Comparison of ENCODE assay signal across 1 cellular context in the genomic region with DNA sequence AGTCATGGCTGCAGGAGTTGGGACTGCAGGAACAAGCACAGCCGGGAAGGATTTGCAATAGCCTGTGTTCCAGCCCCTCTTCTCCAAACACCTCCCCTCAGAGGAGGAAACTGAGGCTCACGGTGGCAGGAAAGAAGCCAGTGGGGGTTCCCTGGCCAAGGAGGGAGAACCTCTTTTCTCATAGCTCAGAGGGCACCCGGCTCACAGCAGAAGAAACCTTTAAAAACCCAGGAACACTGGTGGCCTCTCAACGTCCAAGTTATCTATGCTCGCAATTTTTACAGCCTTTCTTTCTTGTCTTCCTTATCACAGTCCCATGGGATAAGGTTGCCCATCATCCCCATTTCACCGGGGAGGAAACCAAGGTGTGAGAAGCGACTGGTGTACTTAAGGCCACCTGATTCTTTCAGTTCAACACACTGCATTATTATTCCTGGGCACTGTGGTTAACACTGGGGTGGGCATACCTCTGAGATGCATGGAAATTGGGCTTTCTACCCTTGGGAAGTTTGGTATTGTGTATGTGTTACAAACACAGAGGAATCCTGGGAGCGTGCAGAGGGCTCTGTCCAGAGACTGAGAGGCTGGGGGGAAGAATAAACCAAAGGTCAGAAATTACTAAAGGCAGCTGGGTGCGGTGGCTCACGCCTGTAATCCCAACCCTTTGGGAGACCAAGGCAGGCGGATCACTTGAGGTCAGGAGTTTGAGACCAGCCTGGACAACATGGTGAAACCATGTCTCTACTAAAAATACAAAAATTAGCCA.
TF ChIP-seq lines count a peak whose summit lies in the region.

No MANE protein-coding gene starts in this region.

TF ChIP-seq in HepG2, 621 proteins besides CTCF, POLR2A, EP300 and RAD21 (continued from another document and continues in another):
- TF ChIP-seq, protein P1, sequence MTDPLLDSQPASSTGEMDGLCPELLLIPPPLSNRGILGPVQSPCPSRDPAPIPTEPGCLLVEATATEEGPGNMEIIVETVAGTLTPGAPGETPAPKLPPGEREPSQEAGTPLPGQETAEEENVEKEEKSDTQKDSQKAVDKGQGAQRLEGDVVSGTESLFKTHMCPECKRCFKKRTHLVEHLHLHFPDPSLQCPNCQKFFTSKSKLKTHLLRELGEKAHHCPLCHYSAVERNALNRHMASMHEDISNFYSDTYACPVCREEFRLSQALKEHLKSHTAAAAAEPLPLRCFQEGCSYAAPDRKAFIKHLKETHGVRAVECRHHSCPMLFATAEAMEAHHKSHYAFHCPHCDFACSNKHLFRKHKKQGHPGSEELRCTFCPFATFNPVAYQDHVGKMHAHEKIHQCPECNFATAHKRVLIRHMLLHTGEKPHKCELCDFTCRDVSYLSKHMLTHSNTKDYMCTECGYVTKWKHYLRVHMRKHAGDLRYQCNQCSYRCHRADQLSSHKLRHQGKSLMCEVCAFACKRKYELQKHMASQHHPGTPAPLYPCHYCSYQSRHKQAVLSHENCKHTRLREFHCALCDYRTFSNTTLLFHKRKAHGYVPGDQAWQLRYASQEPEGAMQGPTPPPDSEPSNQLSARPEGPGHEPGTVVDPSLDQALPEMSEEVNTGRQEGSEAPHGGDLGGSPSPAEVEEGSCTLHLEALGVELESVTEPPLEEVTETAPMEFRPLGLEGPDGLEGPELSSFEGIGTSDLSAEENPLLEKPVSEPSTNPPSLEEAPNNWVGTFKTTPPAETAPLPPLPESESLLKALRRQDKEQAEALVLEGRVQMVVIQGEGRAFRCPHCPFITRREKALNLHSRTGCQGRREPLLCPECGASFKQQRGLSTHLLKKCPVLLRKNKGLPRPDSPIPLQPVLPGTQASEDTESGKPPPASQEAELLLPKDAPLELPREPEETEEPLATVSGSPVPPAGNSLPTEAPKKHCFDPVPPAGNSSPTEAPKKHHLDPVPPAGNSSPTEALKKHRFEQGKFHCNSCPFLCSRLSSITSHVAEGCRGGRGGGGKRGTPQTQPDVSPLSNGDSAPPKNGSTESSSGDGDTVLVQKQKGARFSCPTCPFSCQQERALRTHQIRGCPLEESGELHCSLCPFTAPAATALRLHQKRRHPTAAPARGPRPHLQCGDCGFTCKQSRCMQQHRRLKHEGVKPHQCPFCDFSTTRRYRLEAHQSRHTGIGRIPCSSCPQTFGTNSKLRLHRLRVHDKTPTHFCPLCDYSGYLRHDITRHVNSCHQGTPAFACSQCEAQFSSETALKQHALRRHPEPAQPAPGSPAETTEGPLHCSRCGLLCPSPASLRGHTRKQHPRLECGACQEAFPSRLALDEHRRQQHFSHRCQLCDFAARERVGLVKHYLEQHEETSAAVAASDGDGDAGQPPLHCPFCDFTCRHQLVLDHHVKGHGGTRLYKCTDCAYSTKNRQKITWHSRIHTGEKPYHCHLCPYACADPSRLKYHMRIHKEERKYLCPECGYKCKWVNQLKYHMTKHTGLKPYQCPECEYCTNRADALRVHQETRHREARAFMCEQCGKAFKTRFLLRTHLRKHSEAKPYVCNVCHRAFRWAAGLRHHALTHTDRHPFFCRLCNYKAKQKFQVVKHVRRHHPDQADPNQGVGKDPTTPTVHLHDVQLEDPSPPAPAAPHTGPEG (CRISPR knock-in tag; IDR thresholded peaks at IDR 0.05) = no peak
- no peak for TF ChIP-seq MTA3 (CRISPR knock-in tag; IDR thresholded peaks at IDR 0.05)
- no peak; the same call in 1 of the 2 replicates for TF ChIP-seq ZFX (CRISPR knock-in tag; IDR thresholded peaks at IDR 0.05; ENCODE audit: low read depth)
- TF ChIP-seq, protein P2, sequence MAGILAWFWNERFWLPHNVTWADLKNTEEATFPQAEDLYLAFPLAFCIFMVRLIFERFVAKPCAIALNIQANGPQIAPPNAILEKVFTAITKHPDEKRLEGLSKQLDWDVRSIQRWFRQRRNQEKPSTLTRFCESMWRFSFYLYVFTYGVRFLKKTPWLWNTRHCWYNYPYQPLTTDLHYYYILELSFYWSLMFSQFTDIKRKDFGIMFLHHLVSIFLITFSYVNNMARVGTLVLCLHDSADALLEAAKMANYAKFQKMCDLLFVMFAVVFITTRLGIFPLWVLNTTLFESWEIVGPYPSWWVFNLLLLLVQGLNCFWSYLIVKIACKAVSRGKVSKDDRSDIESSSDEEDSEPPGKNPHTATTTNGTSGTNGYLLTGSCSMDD (CRISPR knock-in tag; IDR thresholded peaks at IDR 0.05) = no peak
- no peak for TF ChIP-seq PAWR (CRISPR knock-in tag; IDR thresholded peaks at IDR 0.05; ENCODE audit: borderline replicate concordance)
- TF ChIP-seq TCF7 (IDR thresholded peaks at IDR 0.05; ENCODE audit: low read depth) = no peak
- peak; percentile 14 for TF ChIP-seq CBX1 (IDR thresholded peaks at IDR 0.05; ENCODE audit: low read depth)
- no peak for TF ChIP-seq MBNL3 (CRISPR knock-in tag; conservative IDR thresholded peaks at IDR 0.05)
- no peak for TF ChIP-seq MAF1 (CRISPR knock-in tag; IDR thresholded peaks at IDR 0.05; ENCODE audit: borderline replicate concordance)
- no peak for TF ChIP-seq TSC22D2 (CRISPR knock-in tag; IDR thresholded peaks at IDR 0.05; ENCODE audit: borderline replicate concordance)
- TF ChIP-seq NFE2L1 (CRISPR knock-in tag; IDR thresholded peaks at IDR 0.05; ENCODE audit: borderline replicate concordance) = no peak
- TF ChIP-seq ONECUT2 (CRISPR knock-in tag; IDR thresholded peaks at IDR 0.05) = no peak
- TF ChIP-seq, protein P3, sequence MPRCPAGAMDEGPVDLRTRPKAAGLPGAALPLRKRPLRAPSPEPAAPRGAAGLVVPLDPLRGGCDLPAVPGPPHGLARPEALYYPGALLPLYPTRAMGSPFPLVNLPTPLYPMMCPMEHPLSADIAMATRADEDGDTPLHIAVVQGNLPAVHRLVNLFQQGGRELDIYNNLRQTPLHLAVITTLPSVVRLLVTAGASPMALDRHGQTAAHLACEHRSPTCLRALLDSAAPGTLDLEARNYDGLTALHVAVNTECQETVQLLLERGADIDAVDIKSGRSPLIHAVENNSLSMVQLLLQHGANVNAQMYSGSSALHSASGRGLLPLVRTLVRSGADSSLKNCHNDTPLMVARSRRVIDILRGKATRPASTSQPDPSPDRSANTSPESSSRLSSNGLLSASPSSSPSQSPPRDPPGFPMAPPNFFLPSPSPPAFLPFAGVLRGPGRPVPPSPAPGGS (CRISPR knock-in tag; IDR thresholded peaks at IDR 0.05) = peak; percentile 58; the same call in 1 of the 2 replicates
- TF ChIP-seq FOXM1 (CRISPR knock-in tag; IDR thresholded peaks at IDR 0.05) = no peak
- TF ChIP-seq LCORL (IDR thresholded peaks at IDR 0.05) = no peak
- peak; percentile 17; the same call in 1 of the 2 replicates for TF ChIP-seq LCORL (CRISPR knock-in tag; IDR thresholded peaks at IDR 0.05)
- TF ChIP-seq, protein P4, sequence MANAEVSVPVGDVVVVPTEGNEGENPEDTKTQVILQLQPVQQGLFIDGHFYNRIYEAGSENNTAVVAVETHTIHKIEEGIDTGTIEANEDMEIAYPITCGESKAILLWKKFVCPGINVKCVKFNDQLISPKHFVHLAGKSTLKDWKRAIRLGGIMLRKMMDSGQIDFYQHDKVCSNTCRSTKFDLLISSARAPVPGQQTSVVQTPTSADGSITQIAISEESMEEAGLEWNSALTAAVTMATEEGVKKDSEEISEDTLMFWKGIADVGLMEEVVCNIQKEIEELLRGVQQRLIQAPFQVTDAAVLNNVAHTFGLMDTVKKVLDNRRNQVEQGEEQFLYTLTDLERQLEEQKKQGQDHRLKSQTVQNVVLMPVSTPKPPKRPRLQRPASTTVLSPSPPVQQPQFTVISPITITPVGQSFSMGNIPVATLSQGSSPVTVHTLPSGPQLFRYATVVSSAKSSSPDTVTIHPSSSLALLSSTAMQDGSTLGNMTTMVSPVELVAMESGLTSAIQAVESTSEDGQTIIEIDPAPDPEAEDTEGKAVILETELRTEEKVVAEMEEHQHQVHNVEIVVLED (CRISPR knock-in tag; IDR thresholded peaks at IDR 0.05; ENCODE audit: borderline replicate concordance) = no peak; the same call in 1 of the 2 replicates
- TF ChIP-seq, protein P5, sequence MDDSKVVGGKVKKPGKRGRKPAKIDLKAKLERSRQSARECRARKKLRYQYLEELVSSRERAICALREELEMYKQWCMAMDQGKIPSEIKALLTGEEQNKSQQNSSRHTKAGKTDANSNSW (CRISPR knock-in tag; IDR thresholded peaks at IDR 0.05; ENCODE audit: borderline replicate concordance) = no peak
- TF ChIP-seq, protein P6, sequence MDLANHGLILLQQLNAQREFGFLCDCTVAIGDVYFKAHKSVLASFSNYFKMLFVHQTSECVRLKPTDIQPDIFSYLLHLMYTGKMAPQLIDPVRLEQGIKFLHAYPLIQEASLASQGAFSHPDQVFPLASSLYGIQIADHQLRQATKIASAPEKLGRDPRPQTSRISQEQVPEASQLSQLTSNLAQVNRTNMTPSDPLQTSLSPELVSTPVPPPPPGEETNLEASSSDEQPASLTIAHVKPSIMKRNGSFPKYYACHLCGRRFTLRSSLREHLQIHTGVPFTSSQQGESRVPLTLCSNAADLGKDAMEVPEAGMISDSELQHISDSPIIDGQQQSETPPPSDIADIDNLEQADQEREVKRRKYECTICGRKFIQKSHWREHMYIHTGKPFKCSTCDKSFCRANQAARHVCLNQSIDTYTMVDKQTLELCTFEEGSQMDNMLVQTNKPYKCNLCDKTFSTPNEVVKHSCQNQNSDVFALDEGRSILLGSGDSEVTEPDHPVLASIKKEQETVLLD (CRISPR knock-in tag; IDR thresholded peaks at IDR 0.05; ENCODE audit: low read depth) = no peak
- no peak for TF ChIP-seq ZNF282 (IDR thresholded peaks at IDR 0.05; ENCODE audit: partially characterized antibody)
- TF ChIP-seq, protein P7, sequence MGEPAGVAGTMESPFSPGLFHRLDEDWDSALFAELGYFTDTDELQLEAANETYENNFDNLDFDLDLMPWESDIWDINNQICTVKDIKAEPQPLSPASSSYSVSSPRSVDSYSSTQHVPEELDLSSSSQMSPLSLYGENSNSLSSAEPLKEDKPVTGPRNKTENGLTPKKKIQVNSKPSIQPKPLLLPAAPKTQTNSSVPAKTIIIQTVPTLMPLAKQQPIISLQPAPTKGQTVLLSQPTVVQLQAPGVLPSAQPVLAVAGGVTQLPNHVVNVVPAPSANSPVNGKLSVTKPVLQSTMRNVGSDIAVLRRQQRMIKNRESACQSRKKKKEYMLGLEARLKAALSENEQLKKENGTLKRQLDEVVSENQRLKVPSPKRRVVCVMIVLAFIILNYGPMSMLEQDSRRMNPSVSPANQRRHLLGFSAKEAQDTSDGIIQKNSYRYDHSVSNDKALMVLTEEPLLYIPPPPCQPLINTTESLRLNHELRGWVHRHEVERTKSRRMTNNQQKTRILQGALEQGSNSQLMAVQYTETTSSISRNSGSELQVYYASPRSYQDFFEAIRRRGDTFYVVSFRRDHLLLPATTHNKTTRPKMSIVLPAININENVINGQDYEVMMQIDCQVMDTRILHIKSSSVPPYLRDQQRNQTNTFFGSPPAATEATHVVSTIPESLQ (CRISPR knock-in tag; conservative IDR thresholded peaks at IDR 0.05) = no peak
- TF ChIP-seq ZNF496 (CRISPR knock-in tag; IDR thresholded peaks at IDR 0.05; ENCODE audit: insufficient replicate concordance) = no peak
- no peak for TF ChIP-seq KDM5B (CRISPR knock-in tag; IDR thresholded peaks at IDR 0.05; ENCODE audit: borderline replicate concordance)
- no peak; the same call in 1 of the 2 replicates for TF ChIP-seq ZNF34 (CRISPR knock-in tag; IDR thresholded peaks at IDR 0.05; ENCODE audit: borderline replicate concordance)
- TF ChIP-seq RARA (CRISPR knock-in tag; IDR thresholded peaks at IDR 0.05) = 0 out of 2 replicates have a peak, but pooled peaks have one; percentile 18
- no peak for TF ChIP-seq U2AF1 (optimal IDR thresholded peaks at IDR 0.05; ENCODE audit: low read depth, low read length)
- TF ChIP-seq, protein P8, sequence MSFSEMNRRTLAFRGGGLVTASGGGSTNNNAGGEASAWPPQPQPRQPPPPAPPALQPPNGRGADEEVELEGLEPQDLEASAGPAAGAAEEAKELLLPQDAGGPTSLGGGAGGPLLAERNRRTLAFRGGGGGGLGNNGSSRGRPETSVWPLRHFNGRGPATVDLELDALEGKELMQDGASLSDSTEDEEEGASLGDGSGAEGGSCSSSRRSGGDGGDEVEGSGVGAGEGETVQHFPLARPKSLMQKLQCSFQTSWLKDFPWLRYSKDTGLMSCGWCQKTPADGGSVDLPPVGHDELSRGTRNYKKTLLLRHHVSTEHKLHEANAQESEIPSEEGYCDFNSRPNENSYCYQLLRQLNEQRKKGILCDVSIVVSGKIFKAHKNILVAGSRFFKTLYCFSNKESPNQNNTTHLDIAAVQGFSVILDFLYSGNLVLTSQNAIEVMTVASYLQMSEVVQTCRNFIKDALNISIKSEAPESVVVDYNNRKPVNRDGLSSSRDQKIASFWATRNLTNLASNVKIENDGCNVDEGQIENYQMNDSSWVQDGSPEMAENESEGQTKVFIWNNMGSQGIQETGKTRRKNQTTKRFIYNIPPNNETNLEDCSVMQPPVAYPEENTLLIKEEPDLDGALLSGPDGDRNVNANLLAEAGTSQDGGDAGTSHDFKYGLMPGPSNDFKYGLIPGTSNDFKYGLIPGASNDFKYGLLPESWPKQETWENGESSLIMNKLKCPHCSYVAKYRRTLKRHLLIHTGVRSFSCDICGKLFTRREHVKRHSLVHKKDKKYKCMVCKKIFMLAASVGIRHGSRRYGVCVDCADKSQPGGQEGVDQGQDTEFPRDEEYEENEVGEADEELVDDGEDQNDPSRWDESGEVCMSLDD (CRISPR knock-in tag; IDR thresholded peaks at IDR 0.05; ENCODE audit: borderline replicate concordance) = no peak
- no peak for TF ChIP-seq CAMTA2 (CRISPR knock-in tag; IDR thresholded peaks at IDR 0.05; ENCODE audit: borderline replicate concordance)
- TF ChIP-seq, protein P9, sequence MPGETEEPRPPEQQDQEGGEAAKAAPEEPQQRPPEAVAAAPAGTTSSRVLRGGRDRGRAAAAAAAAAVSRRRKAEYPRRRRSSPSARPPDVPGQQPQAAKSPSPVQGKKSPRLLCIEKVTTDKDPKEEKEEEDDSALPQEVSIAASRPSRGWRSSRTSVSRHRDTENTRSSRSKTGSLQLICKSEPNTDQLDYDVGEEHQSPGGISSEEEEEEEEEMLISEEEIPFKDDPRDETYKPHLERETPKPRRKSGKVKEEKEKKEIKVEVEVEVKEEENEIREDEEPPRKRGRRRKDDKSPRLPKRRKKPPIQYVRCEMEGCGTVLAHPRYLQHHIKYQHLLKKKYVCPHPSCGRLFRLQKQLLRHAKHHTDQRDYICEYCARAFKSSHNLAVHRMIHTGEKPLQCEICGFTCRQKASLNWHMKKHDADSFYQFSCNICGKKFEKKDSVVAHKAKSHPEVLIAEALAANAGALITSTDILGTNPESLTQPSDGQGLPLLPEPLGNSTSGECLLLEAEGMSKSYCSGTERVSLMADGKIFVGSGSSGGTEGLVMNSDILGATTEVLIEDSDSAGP (CRISPR knock-in tag; IDR thresholded peaks at IDR 0.05; ENCODE audit: borderline replicate concordance) = no peak
- TF ChIP-seq, protein P10, sequence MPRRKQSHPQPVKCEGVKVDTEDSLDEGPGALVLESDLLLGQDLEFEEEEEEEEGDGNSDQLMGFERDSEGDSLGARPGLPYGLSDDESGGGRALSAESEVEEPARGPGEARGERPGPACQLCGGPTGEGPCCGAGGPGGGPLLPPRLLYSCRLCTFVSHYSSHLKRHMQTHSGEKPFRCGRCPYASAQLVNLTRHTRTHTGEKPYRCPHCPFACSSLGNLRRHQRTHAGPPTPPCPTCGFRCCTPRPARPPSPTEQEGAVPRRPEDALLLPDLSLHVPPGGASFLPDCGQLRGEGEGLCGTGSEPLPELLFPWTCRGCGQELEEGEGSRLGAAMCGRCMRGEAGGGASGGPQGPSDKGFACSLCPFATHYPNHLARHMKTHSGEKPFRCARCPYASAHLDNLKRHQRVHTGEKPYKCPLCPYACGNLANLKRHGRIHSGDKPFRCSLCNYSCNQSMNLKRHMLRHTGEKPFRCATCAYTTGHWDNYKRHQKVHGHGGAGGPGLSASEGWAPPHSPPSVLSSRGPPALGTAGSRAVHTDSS (CRISPR knock-in tag; conservative IDR thresholded peaks at IDR 0.05) = no peak
